ENCODE assay signal across 37 cellular contexts in genomic region chr4:34035225-34035624, GRCh38.
"Had no signal": no experiment of that assay in that cellular context is flagged by ENCODE, and none has a peak within 500 bp of the region (broad histone marks: within the 10 kb centered on the region; RNA-seq: fewer than 3 reads in every experiment).

No MANE protein-coding gene starts in this region.

- H3K4me3 ChIP-seq: MG63 had no signal

- DNase-seq: Karpas-422, Kasumi-1, MG63, MM.1S, MV-4-11, NCI-H1048, NCI-H1092, NCI-H1092 treated with DMSO at 0.1 percent for 48 hours, NCI-H1105, NCI-H1105 treated with DMSO at 0.1 percent for 48 hours, NCI-H1417, NCI-H1417 treated with DMSO at 0.1 percent for 48 hours, NCI-H1436, NCI-H1436 treated with DMSO at 0.1 percent for 48 hours, NCI-H146, NCI-H1694, NCI-H1694 treated with DMSO at 0.1 percent for 48 hours, NCI-H187, NCI-H187 treated with DMSO at 0.1 percent for 48 hours, NCI-H1930, NCI-H2029, NCI-H2029 treated with DMSO at 0.1 percent for 48 hours, NCI-H2081, NCI-H2081 treated with DMSO at 0.1 percent for 48 hours, NCI-H2107, NCI-H2171, NCI-H2171 treated with DMSO at 0.1 percent for 48 hours, NCI-H2227 treated with DMSO at 0.1 percent for 48 hours, NCI-H226, NCI-H345, NCI-H446, NCI-H446 treated with DMSO at 0.1 percent for 48 hours, NCI-H510A, NCI-H510A treated with DMSO at 0.1 percent for 48 hours, NCI-H524, NCI-H524 treated with DMSO at 0.1 percent for 48 hours, NCI-H526 had no signal

- H3K9me3 ChIP-seq: MG63 had no signal

- H3K36me3 ChIP-seq: MG63 had no signal

- H3K27me3 ChIP-seq: MG63 had no signal
